Comparison of ENCODE assay signal across 37 cellular contexts in genomic region chr4:5544762-5545161, GRCh38.
"Had no signal": no experiment of that assay in that cellular context is flagged by ENCODE, and none has a peak within 500 bp of the region (broad histone marks: within the 10 kb centered on the region; RNA-seq: fewer than 3 reads in every experiment).

No MANE protein-coding gene starts in this region.

- H3K27me3 ChIP-seq: ascending aorta, cardiac muscle cell had no signal

- H3K4me3 ChIP-seq: ascending aorta, cardiac muscle cell had no signal

- H3K4me1 Mint-ChIP-seq: activated CD4-positive, alpha-beta memory T cell treated with anti-CD3 and anti-CD28 coated beads, Interleukin-2, amount 10 ng/mL, durations not matched to agents 7 days and 5 days; activated CD4-positive, alpha-beta T cell treated with anti-CD3 and anti-CD28 coated beads for 36 hours; activated CD4-positive, alpha-beta T cell treated with anti-CD3 and anti-CD28 coated beads, Interleukin-2, amount 10 ng/mL, durations not matched to agents 7 days and 5 days; activated CD8-positive, alpha-beta memory T cell treated with anti-CD3 and anti-CD28 coated beads, Interleukin-2, amount 10 ng/mL, durations not matched to agents 7 days and 5 days; activated naive CD4-positive, alpha-beta T cell treated with anti-CD3 and anti-CD28 coated beads, Interleukin-2, amount 10 ng/mL, durations not matched to agents 7 days and 5 days; activated naive CD4-positive, alpha-beta T cell treated with anti-CD3 and anti-CD28 coated beads, Interleukin-2, amount 50 U/mL, for 24 hours; activated naive CD8-positive, alpha-beta T cell treated with anti-CD3 and anti-CD28 coated beads, Interleukin-2, amount 10 ng/mL, durations not matched to agents 7 days and 5 days; activated naive CD8-positive, alpha-beta T cell treated with anti-CD3 and anti-CD28 coated beads, Interleukin-2, amount 50 U/mL, for 24 hours; brain; central memory CD8-positive, alpha-beta T cell had no signal

- H3K27me3 Mint-ChIP-seq: activated CD4-positive, alpha-beta memory T cell treated with anti-CD3 and anti-CD28 coated beads, Interleukin-2, amount 10 ng/mL, durations not matched to agents 7 days and 5 days; activated CD4-positive, alpha-beta T cell treated with anti-CD3 and anti-CD28 coated beads for 36 hours; activated CD4-positive, alpha-beta T cell treated with anti-CD3 and anti-CD28 coated beads, Interleukin-2, amount 10 ng/mL, durations not matched to agents 7 days and 5 days; activated CD8-positive, alpha-beta memory T cell treated with anti-CD3 and anti-CD28 coated beads, Interleukin-2, amount 10 ng/mL, durations not matched to agents 7 days and 5 days; activated naive CD4-positive, alpha-beta T cell treated with anti-CD3 and anti-CD28 coated beads, Interleukin-2, amount 10 ng/mL, durations not matched to agents 7 days and 5 days; activated naive CD4-positive, alpha-beta T cell treated with anti-CD3 and anti-CD28 coated beads, Interleukin-2, amount 50 U/mL, for 24 hours; activated naive CD8-positive, alpha-beta T cell; activated naive CD8-positive, alpha-beta T cell treated with anti-CD3 and anti-CD28 coated beads, Interleukin-2, amount 10 ng/mL, durations not matched to agents 7 days and 5 days; activated naive CD8-positive, alpha-beta T cell treated with anti-CD3 and anti-CD28 coated beads, Interleukin-2, amount 50 U/mL, for 24 hours; activated T-cell treated with anti-CD3 and anti-CD28 coated beads, Interleukin-2, amount 50 U/mL, for 24 hours; brain; central memory CD8-positive, alpha-beta T cell had no signal

- ATAC-seq: activated CD4-positive, alpha-beta T cell treated with anti-CD3 and anti-CD28 coated beads for 36 hours; activated CD4-positive, CD25-positive, alpha-beta regulatory T cell treated with anti-CD3 and anti-CD28 coated beads, Interleukin-2, amount 50 U/mL, for 24 hours; activated CD8-positive, alpha-beta memory T cell treated with anti-CD3 and anti-CD28 coated beads, Interleukin-2, amount 10 ng/mL, durations not matched to agents 7 days and 5 days; activated CD8-positive, alpha-beta T cell treated with anti-CD3 and anti-CD28 coated beads, Interleukin-2, amount 10 ng/mL, durations not matched to agents 7 days and 5 days; activated naive CD8-positive, alpha-beta T cell treated with anti-CD3 and anti-CD28 coated beads, Interleukin-2, amount 50 U/mL, for 24 hours had no signal

- H3K4me1 ChIP-seq: ascending aorta had no signal

- H3K9me3 ChIP-seq: ascending aorta had no signal

- DNase-seq: activated CD4-positive, alpha-beta memory T cell treated with anti-CD3 and anti-CD28 coated beads, Interleukin-2, amount 10 ng/mL, durations not matched to agents 7 days and 5 days; activated CD4-positive, alpha-beta T cell treated with anti-CD3 and anti-CD28 coated beads for 1 hour; activated CD4-positive, alpha-beta T cell treated with anti-CD3 and anti-CD28 coated beads for 36 hours; activated CD4-positive, alpha-beta T cell treated with anti-CD3 and anti-CD28 coated beads for 48 hours; activated CD4-positive, alpha-beta T cell treated with anti-CD3 and anti-CD28 coated beads, Interleukin-2, amount 10 ng/mL, durations not matched to agents 7 days and 5 days; activated CD4-positive, alpha-beta T cell treated with anti-CD3 and anti-CD28 coated beads, Interleukin-2, amount 50 U/mL, for 48 hours; activated CD4-positive, CD25-positive, alpha-beta regulatory T cell; activated CD8-positive, alpha-beta memory T cell treated with anti-CD3 and anti-CD28 coated beads for 24 hours; activated CD8-positive, alpha-beta memory T cell treated with anti-CD3 and anti-CD28 coated beads, Interleukin-2, amount 10 ng/mL, durations not matched to agents 7 days and 5 days; activated CD8-positive, alpha-beta memory T cell treated with anti-CD3 and anti-CD28 coated beads, Interleukin-2, amount 50 U/mL, for 48 hours; activated CD8-positive, alpha-beta T cell treated with anti-CD3 and anti-CD28 coated beads, Interleukin-2, amount 10 ng/mL, durations not matched to agents 7 days and 5 days; activated effector memory CD4-positive, alpha-beta T cell treated with Interleukin-2 at 50 U/mL for 16 hours; activated gamma-delta T cell; activated naive CD4-positive, alpha-beta T cell treated with anti-CD3 and anti-CD28 coated beads, Interleukin-2, amount 10 ng/mL, durations not matched to agents 7 days and 5 days; activated naive CD4-positive, alpha-beta T cell treated with Interleukin-2 at 50 U/mL for 16 hours; activated naive CD8-positive, alpha-beta T cell treated with anti-CD3 and anti-CD28 coated beads, Interleukin-2, amount 10 ng/mL, durations not matched to agents 7 days and 5 days; activated naive CD8-positive, alpha-beta T cell treated with anti-CD3 and anti-CD28 coated beads, Interleukin-2, amount 50 U/mL, for 24 hours; activated T-cell treated with anti-CD3 and anti-CD28 coated beads, Interleukin-2, amount 50 U/mL, for 24 hours; activated T-cell treated with anti-CD3 and anti-CD28 coated beads, Interleukin-2, amount 50 U/mL, for 48 hours; amygdala; anterior cingulate cortex; caudate nucleus; SW 1271; T-helper 1 cell; T-helper 2 cell; T-helper 9 cell had no signal

- H3K27ac Mint-ChIP-seq: activated CD4-positive, alpha-beta memory T cell treated with anti-CD3 and anti-CD28 coated beads, Interleukin-2, amount 10 ng/mL, durations not matched to agents 7 days and 5 days; activated CD4-positive, alpha-beta T cell treated with anti-CD3 and anti-CD28 coated beads for 36 hours; activated CD4-positive, alpha-beta T cell treated with anti-CD3 and anti-CD28 coated beads, Interleukin-2, amount 10 ng/mL, durations not matched to agents 7 days and 5 days; activated CD8-positive, alpha-beta memory T cell treated with anti-CD3 and anti-CD28 coated beads, Interleukin-2, amount 10 ng/mL, durations not matched to agents 7 days and 5 days; activated CD8-positive, alpha-beta T cell treated with anti-CD3 and anti-CD28 coated beads, Interleukin-2, amount 10 ng/mL, durations not matched to agents 7 days and 5 days; activated naive CD4-positive, alpha-beta T cell treated with anti-CD3 and anti-CD28 coated beads, Interleukin-2, amount 10 ng/mL, durations not matched to agents 7 days and 5 days; activated naive CD4-positive, alpha-beta T cell treated with anti-CD3 and anti-CD28 coated beads, Interleukin-2, amount 50 U/mL, for 24 hours; activated naive CD8-positive, alpha-beta T cell; activated naive CD8-positive, alpha-beta T cell treated with anti-CD3 and anti-CD28 coated beads, Interleukin-2, amount 10 ng/mL, durations not matched to agents 7 days and 5 days; activated naive CD8-positive, alpha-beta T cell treated with anti-CD3 and anti-CD28 coated beads, Interleukin-2, amount 50 U/mL, for 24 hours; activated T-cell treated with anti-CD3 and anti-CD28 coated beads, Interleukin-2, amount 50 U/mL, for 24 hours; activated T-helper 2 cell treated with anti-CD3 and anti-CD28 coated beads, Interferon-gamma antibody, Interleukin-2, Interleukin-4, amounts not matched to agents 10 μg/mL and 5 μg/mL and 100 μg/mL, durations not matched to agents 14 hours and 24 hours and 36 hours; brain; T-helper 1 cell treated with Interleukin-12 subunit alpha and Interleukin-12 subunit beta and Interleukin-4 antibody, amounts not matched to agents 30 μg/mL and 1 μg/mL, for 36 hours; T-helper 2 cell treated with Interferon-gamma antibody and Interleukin-4, amounts not matched to agents 5 μg/mL and 100 μg/mL, for 36 hours had no signal

- H3K36me3 ChIP-seq: cardiac muscle cell had no signal

- H3K27ac ChIP-seq: ascending aorta, cardiac muscle cell, VCaP had no signal

- H3K4me3 Mint-ChIP-seq: activated CD4-positive, alpha-beta memory T cell treated with anti-CD3 and anti-CD28 coated beads, Interleukin-2, amount 10 ng/mL, durations not matched to agents 7 days and 5 days; activated CD4-positive, alpha-beta T cell treated with anti-CD3 and anti-CD28 coated beads for 36 hours; activated CD4-positive, alpha-beta T cell treated with anti-CD3 and anti-CD28 coated beads, Interleukin-2, amount 10 ng/mL, durations not matched to agents 7 days and 5 days; activated CD8-positive, alpha-beta memory T cell treated with anti-CD3 and anti-CD28 coated beads, Interleukin-2, amount 10 ng/mL, durations not matched to agents 7 days and 5 days; activated CD8-positive, alpha-beta T cell treated with anti-CD3 and anti-CD28 coated beads, Interleukin-2, amount 10 ng/mL, durations not matched to agents 7 days and 5 days; activated naive CD4-positive, alpha-beta T cell treated with anti-CD3 and anti-CD28 coated beads, Interleukin-2, amount 10 ng/mL, durations not matched to agents 7 days and 5 days; activated naive CD4-positive, alpha-beta T cell treated with anti-CD3 and anti-CD28 coated beads, Interleukin-2, amount 50 U/mL, for 24 hours; activated naive CD8-positive, alpha-beta T cell; activated naive CD8-positive, alpha-beta T cell treated with anti-CD3 and anti-CD28 coated beads, Interleukin-2, amount 10 ng/mL, durations not matched to agents 7 days and 5 days; activated naive CD8-positive, alpha-beta T cell treated with anti-CD3 and anti-CD28 coated beads, Interleukin-2, amount 50 U/mL, for 24 hours; activated T-cell treated with anti-CD3 and anti-CD28 coated beads, Interleukin-2, amount 50 U/mL, for 24 hours; brain; central memory CD8-positive, alpha-beta T cell; T-helper 1 cell treated with Interleukin-12 subunit alpha and Interleukin-12 subunit beta and Interleukin-4 antibody, amounts not matched to agents 30 μg/mL and 1 μg/mL, for 36 hours; T-helper 2 cell treated with Interferon-gamma antibody and Interleukin-4, amounts not matched to agents 5 μg/mL and 100 μg/mL, for 36 hours had no signal

- H3K9me3 Mint-ChIP-seq: activated naive CD4-positive, alpha-beta T cell treated with anti-CD3 and anti-CD28 coated beads, Interleukin-2, amount 50 U/mL, for 24 hours had no signal

- H3K36me3 Mint-ChIP-seq: activated CD8-positive, alpha-beta memory T cell treated with anti-CD3 and anti-CD28 coated beads, Interleukin-2, amount 10 ng/mL, durations not matched to agents 7 days and 5 days; activated naive CD4-positive, alpha-beta T cell treated with anti-CD3 and anti-CD28 coated beads, Interleukin-2, amount 10 ng/mL, durations not matched to agents 7 days and 5 days; activated naive CD4-positive, alpha-beta T cell treated with anti-CD3 and anti-CD28 coated beads, Interleukin-2, amount 50 U/mL, for 24 hours; activated naive CD8-positive, alpha-beta T cell; activated naive CD8-positive, alpha-beta T cell treated with anti-CD3 and anti-CD28 coated beads, Interleukin-2, amount 10 ng/mL, durations not matched to agents 7 days and 5 days; brain had no signal
